2 cellular contexts compared by ENCODE assay signal in the genomic region with DNA sequence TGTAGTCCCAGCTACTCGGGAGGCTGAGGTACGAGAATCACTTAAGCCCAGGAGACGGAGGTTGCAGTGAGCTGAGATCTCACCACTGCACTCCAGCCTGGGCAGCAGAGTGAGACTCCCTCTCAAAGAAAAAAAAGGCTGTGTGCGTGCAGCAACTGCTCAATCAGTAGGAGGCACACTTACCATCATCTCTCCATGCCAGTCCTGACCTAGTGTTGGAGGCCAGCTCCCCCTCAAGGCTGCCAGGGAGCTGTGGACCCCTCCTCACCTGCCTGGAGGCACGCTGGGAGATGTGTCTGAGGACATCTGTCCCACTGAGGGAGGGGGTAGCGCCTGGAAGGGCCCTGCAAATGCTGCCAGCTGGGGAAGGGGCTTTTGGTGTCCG.
TF ChIP-seq lines count a peak whose summit lies in the region.

No MANE protein-coding gene starts in this region.

TF ChIP-seq in IMR-90, 13 proteins besides CTCF, POLR2A, EP300 and RAD21:
- TF ChIP-seq CHD1 (IDR thresholded peaks at IDR 0.05; ENCODE audit: low read depth, low read length) = no peak
- TF ChIP-seq, protein P1, sequence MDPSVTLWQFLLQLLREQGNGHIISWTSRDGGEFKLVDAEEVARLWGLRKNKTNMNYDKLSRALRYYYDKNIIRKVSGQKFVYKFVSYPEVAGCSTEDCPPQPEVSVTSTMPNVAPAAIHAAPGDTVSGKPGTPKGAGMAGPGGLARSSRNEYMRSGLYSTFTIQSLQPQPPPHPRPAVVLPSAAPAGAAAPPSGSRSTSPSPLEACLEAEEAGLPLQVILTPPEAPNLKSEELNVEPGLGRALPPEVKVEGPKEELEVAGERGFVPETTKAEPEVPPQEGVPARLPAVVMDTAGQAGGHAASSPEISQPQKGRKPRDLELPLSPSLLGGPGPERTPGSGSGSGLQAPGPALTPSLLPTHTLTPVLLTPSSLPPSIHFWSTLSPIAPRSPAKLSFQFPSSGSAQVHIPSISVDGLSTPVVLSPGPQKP (IDR thresholded peaks at IDR 0.05; ENCODE audit: borderline replicate concordance, low read depth, low read length) = no peak
- TF ChIP-seq, protein P2, sequence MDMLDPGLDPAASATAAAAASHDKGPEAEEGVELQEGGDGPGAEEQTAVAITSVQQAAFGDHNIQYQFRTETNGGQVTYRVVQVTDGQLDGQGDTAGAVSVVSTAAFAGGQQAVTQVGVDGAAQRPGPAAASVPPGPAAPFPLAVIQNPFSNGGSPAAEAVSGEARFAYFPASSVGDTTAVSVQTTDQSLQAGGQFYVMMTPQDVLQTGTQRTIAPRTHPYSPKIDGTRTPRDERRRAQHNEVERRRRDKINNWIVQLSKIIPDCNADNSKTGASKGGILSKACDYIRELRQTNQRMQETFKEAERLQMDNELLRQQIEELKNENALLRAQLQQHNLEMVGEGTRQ (IDR thresholded peaks at IDR 0.05; ENCODE audit: low read depth, low read length) = no peak
- no peak for TF ChIP-seq MAZ (IDR thresholded peaks at IDR 0.05; ENCODE audit: borderline replicate concordance, low read depth, low read length)
- no peak for TF ChIP-seq FOS (IDR thresholded peaks at IDR 0.05; ENCODE audit: low read depth, low read length)
- no peak for TF ChIP-seq MXI1 (IDR thresholded peaks at IDR 0.05; ENCODE audit: borderline replicate concordance, low read depth, low read length)
- TF ChIP-seq RFX5 (IDR thresholded peaks at IDR 0.05; ENCODE audit: low read depth, low read length) = no peak
- no peak for TF ChIP-seq MAFK (IDR thresholded peaks at IDR 0.05; ENCODE audit: low read depth, low read length)

TF ChIP-seq in GM12878, 131 proteins besides CTCF, POLR2A, EP300 and RAD21:
- TF ChIP-seq SUZ12 (IDR thresholded peaks at IDR 0.05; ENCODE audit: unreplicated experiment) (no peak), ZZZ3 (IDR thresholded peaks at IDR 0.05; ENCODE audit: control insufficient read depth, insufficient read length, low read depth) (no peak), IKZF1 (conservative IDR thresholded peaks at IDR 0.05) (no peak), EZH2 (IDR thresholded peaks at IDR 0.05; ENCODE audit: borderline replicate concordance, control insufficient read depth, low read depth, low read length) (no peak), SMAD1 (IDR thresholded peaks at IDR 0.05; ENCODE audit: low read depth, partially characterized antibody) (no peak), SMARCA5 (IDR thresholded peaks at IDR 0.05) (no peak), ZBED1 (IDR thresholded peaks at IDR 0.05; ENCODE audit: borderline replicate concordance) (no peak), HDGF (IDR thresholded peaks at IDR 0.05) (no peak)
- TF ChIP-seq, protein P3, sequence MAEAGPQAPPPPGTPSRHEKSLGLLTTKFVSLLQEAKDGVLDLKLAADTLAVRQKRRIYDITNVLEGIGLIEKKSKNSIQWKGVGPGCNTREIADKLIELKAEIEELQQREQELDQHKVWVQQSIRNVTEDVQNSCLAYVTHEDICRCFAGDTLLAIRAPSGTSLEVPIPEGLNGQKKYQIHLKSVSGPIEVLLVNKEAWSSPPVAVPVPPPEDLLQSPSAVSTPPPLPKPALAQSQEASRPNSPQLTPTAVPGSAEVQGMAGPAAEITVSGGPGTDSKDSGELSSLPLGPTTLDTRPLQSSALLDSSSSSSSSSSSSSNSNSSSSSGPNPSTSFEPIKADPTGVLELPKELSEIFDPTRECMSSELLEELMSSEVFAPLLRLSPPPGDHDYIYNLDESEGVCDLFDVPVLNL (IDR thresholded peaks at IDR 0.05; ENCODE audit: low read depth, low read length) = no peak
- TF ChIP-seq, protein P4, sequence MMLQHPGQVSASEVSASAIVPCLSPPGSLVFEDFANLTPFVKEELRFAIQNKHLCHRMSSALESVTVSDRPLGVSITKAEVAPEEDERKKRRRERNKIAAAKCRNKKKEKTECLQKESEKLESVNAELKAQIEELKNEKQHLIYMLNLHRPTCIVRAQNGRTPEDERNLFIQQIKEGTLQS (IDR thresholded peaks at IDR 0.05; ENCODE audit: borderline replicate concordance, extremely low read depth, low read depth, low read length) = no peak
- TF ChIP-seq, protein P5, sequence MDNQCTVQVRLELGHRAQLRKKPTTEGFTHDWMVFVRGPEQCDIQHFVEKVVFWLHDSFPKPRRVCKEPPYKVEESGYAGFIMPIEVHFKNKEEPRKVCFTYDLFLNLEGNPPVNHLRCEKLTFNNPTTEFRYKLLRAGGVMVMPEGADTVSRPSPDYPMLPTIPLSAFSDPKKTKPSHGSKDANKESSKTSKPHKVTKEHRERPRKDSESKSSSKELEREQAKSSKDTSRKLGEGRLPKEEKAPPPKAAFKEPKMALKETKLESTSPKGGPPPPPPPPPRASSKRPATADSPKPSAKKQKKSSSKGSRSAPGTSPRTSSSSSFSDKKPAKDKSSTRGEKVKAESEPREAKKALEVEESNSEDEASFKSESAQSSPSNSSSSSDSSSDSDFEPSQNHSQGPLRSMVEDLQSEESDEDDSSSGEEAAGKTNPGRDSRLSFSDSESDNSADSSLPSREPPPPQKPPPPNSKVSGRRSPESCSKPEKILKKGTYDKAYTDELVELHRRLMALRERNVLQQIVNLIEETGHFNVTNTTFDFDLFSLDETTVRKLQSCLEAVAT (IDR thresholded peaks at IDR 0.05) = no peak
- TF ChIP-seq, protein P6, sequence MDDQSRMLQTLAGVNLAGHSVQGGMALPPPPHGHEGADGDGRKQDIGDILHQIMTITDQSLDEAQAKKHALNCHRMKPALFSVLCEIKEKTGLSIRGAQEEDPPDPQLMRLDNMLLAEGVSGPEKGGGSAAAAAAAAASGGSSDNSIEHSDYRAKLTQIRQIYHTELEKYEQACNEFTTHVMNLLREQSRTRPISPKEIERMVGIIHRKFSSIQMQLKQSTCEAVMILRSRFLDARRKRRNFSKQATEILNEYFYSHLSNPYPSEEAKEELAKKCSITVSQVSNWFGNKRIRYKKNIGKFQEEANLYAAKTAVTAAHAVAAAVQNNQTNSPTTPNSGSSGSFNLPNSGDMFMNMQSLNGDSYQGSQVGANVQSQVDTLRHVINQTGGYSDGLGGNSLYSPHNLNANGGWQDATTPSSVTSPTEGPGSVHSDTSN (IDR thresholded peaks at IDR 0.05; ENCODE audit: insufficient replicate concordance, low read depth, low read length) = no peak
- TF ChIP-seq, protein P7, sequence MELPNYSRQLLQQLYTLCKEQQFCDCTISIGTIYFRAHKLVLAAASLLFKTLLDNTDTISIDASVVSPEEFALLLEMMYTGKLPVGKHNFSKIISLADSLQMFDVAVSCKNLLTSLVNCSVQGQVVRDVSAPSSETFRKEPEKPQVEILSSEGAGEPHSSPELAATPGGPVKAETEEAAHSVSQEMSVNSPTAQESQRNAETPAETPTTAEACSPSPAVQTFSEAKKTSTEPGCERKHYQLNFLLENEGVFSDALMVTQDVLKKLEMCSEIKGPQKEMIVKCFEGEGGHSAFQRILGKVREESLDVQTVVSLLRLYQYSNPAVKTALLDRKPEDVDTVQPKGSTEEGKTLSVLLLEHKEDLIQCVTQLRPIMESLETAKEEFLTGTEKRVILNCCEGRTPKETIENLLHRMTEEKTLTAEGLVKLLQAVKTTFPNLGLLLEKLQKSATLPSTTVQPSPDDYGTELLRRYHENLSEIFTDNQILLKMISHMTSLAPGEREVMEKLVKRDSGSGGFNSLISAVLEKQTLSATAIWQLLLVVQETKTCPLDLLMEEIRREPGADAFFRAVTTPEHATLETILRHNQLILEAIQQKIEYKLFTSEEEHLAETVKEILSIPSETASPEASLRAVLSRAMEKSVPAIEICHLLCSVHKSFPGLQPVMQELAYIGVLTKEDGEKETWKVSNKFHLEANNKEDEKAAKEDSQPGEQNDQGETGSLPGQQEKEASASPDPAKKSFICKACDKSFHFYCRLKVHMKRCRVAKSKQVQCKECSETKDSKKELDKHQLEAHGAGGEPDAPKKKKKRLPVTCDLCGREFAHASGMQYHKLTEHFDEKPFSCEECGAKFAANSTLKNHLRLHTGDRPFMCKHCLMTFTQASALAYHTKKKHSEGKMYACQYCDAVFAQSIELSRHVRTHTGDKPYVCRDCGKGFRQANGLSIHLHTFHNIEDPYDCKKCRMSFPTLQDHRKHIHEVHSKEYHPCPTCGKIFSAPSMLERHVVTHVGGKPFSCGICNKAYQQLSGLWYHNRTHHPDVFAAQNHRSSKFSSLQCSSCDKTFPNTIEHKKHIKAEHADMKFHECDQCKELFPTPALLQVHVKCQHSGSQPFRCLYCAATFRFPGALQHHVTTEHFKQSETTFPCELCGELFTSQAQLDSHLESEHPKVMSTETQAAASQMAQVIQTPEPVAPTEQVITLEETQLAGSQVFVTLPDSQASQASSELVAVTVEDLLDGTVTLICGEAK (IDR thresholded peaks at IDR 0.05; ENCODE audit: borderline replicate concordance) = no peak
TF ChIP-seq in GM12878: peak in this region for 0.
